In genomic region chr5:14187660-14188059, GRCh38 we compare ENCODE assay signal across 16 cellular contexts. TPM values are rescaled to one million over a fixed set of nuclear protein-coding genes. Genes with fewer than 3 reads are reported as not detected.
DNase-seq lines count a peak whose midpoint lies in the region; ATAC-seq and TF ChIP-seq lines count a peak whose summit lies in the region.
"Had no signal": no experiment of that assay in that cellular context is flagged by ENCODE, and none has a peak within 500 bp of the region (broad histone marks: within the 10 kb centered on the region; RNA-seq: fewer than 3 reads in every experiment).

No MANE protein-coding gene starts in this region.

- H3K4me1 ChIP-seq in trophoblast cell (ENCODE audit: control insufficient read depth in 1 of 2, insufficient read depth in 2 of 2, low read length in 2 of 2) (peaks cover 25 to 30% of the 10 kb centered on the region in 2 experiments), prostate gland (replicated peaks) (peaks cover 3% of the 10 kb centered on the region)

- H3K9ac ChIP-seq in trophoblast cell (ENCODE audit: low read length) = no peak overlapping the region

- TF ChIP-seq CTCF in Calu3 (IDR thresholded peaks at IDR 0.05; ENCODE audit: unreplicated experiment) = no peak
- TF ChIP-seq CTCF in prostate gland (IDR thresholded peaks at IDR 0.05) = no peak

- no peak overlapping the region for H3K14ac ChIP-seq in trophoblast cell (ENCODE audit: low read length)

- H3K4ac ChIP-seq in trophoblast cell (ENCODE audit: low read depth, low read length) = peak overlapping the region; percentile 81

- H3K27ac ChIP-seq in trophoblast cell (ENCODE audit: low read depth, low read length) (no peak overlapping the region), prostate gland (no peak overlapping the region)
- H3K27ac ChIP-seq: cardiac muscle cell, WERI-Rb-1 had no signal

- no peak overlapping the region for H2BK12ac ChIP-seq in trophoblast cell (ENCODE audit: low read length)

- H3K79me1 ChIP-seq in trophoblast cell (ENCODE audit: low read length) = peaks cover 2% of the 10 kb centered on the region

- no peak overlapping the region for H3K18ac ChIP-seq in trophoblast cell (ENCODE audit: low read length)

- no peak for ATAC-seq in HG03159 (IDR thresholded peaks at IDR 0.05; ENCODE audit: unreplicated experiment)
- ATAC-seq: Right ventricle myocardium inferior had no signal

- no peak overlapping the region for H3K4me3 ChIP-seq in trophoblast cell (ENCODE audit: low read depth, low read length)
- H3K4me3 ChIP-seq in prostate gland = no peak overlapping the region
- H3K4me3 ChIP-seq: cardiac muscle cell had no signal

- no peak overlapping the region for H4K91ac ChIP-seq in trophoblast cell (ENCODE audit: low read depth, low read length)

- H3K27me3 ChIP-seq in trophoblast cell (ENCODE audit: insufficient read depth, low read length) (no peaks in the 10 kb centered on the region), prostate gland (replicated peaks; ENCODE audit: insufficient read depth) (no peaks in the 10 kb centered on the region)
- H3K27me3 ChIP-seq: BE2C, cardiac muscle cell had no signal

- no peak overlapping the region for H3K23ac ChIP-seq in trophoblast cell (ENCODE audit: low read length)

- H3K36me3 ChIP-seq in trophoblast cell (ENCODE audit: control insufficient read depth in 1 of 2, insufficient read depth in 2 of 2, low read length in 2 of 2) = no peaks in the 10 kb centered on the region
- H3K36me3 ChIP-seq in prostate gland = no peaks in the 10 kb centered on the region
- H3K36me3 ChIP-seq: BE2C, cardiac muscle cell, WERI-Rb-1 had no signal

- no peak overlapping the region for H2BK5ac ChIP-seq in trophoblast cell (ENCODE audit: low read depth, low read length, poor library complexity)

- H2AK5ac ChIP-seq in trophoblast cell (ENCODE audit: low read length) = no peak overlapping the region

- WGBS in trophoblast cell (ENCODE audit: extremely low coverage, insufficient coverage, insufficient read length) = no CpG with 5 or more reads among the region's 5 CpGs
- WGBS in prostate gland = 41% methylated on average over 5 of the region's 5 CpGs

- H4K8ac ChIP-seq in trophoblast cell (ENCODE audit: low read depth, low read length) = no peak overlapping the region

- CTCF ChIA-PET in Calu3 (lab: Charles Lee) = no interaction called here

- no peaks in the 10 kb centered on the region for H3K9me3 ChIP-seq in trophoblast cell (ENCODE audit: insufficient read depth, low read depth, low read length)
- no peaks in the 10 kb centered on the region for H3K9me3 ChIP-seq in prostate gland
- H3K9me3 ChIP-seq: BE2C had no signal

- H3K36me3 Mint-ChIP-seq in Calu3 (ENCODE audit: insufficient read depth, unreplicated experiment) = peaks cover 13% of the 10 kb centered on the region

- H3K9me3 Mint-ChIP-seq in Calu3 (ENCODE audit: low read depth, unreplicated experiment) = no peaks in the 10 kb centered on the region
- H3K9me3 Mint-ChIP-seq: activated T-cell treated with anti-CD3 and anti-CD28 coated beads, Interleukin-2, amount 50 U/mL, for 24 hours; naive B cell had no signal

- intact Hi-C loops in Calu3 (cut with micrococcal nuclease; ENCODE audit: unreplicated experiment) = no loop called here
- intact Hi-C loops in prostate gland (cut with DNase I) = no loop called here

- peaks cover 89% of the 10 kb centered on the region for H3K4me1 Mint-ChIP-seq in Calu3 (ENCODE audit: low read depth, unreplicated experiment)

- H3K4me2 ChIP-seq in trophoblast cell (ENCODE audit: low read length) = no peak overlapping the region

- TF ChIP-seq POLR2A in prostate gland (IDR thresholded peaks at IDR 0.05) = no peak

- DNase-seq in Calu3 (no peak), M059J (ENCODE audit: low read depth) (peak; percentile 80), dermis blood vessel endothelial cell (peak; percentile 90), trophoblast cell (no peak), hypothalamus (lab: John Stamatoyannopoulos, UW) (no peak), prostate gland (ENCODE audit: low spot score) (no peak)
- no peak for DNase-seq in activated CD8-positive, alpha-beta memory T cell treated with anti-CD3 and anti-CD28 coated beads, Interleukin-2, amount 50 U/mL, for 48 hours
- DNase-seq: activated T-cell treated with anti-CD3 and anti-CD28 coated beads, Interleukin-2, amount 50 U/mL, for 24 hours; BE2C; MM.1S; naive B cell; NCI-H345; WERI-Rb-1 had no signal

- H3K79me2 ChIP-seq in trophoblast cell (ENCODE audit: control insufficient read depth, insufficient read depth, low read length, poor library complexity) = peaks cover 25% of the 10 kb centered on the region

- no peak overlapping the region for H3K4me3 Mint-ChIP-seq in Calu3 (ENCODE audit: low read depth, unreplicated experiment)
- H3K4me3 Mint-ChIP-seq: activated T-cell treated with anti-CD3 and anti-CD28 coated beads, Interleukin-2, amount 50 U/mL, for 24 hours; naive B cell had no signal

- no peaks in the 10 kb centered on the region for H3K27me3 Mint-ChIP-seq in Calu3 (ENCODE audit: unreplicated experiment)
- H3K27me3 Mint-ChIP-seq: activated T-cell treated with anti-CD3 and anti-CD28 coated beads, Interleukin-2, amount 50 U/mL, for 24 hours; naive B cell had no signal

- H4K12ac ChIP-seq in trophoblast cell (ENCODE audit: low read depth, low read length) = no peak overlapping the region

- no peak overlapping the region for H2AFZ ChIP-seq in trophoblast cell (ENCODE audit: insufficient read depth, low read length, poor library complexity)

- no TSS peak for BruUV-seq in Calu3 (replicated peaks; lab: Mats Ljungman, UMichigan)

- H2BK120ac ChIP-seq in trophoblast cell (ENCODE audit: insufficient read depth, low read length, poor library complexity) = no peak overlapping the region

- peak overlapping the region; percentile 1 for H3K27ac Mint-ChIP-seq in Calu3 (ENCODE audit: unreplicated experiment)
- H3K27ac Mint-ChIP-seq: activated T-cell treated with anti-CD3 and anti-CD28 coated beads, Interleukin-2, amount 50 U/mL, for 24 hours had no signal

RNA-seq across cellular contexts. Expression of gene TRIO, which starts 44.5 kb away (rescaled TPM):
- 150 and 183 TPM in 2 replicates for total RNA-seq in Calu3 (2022)
- total RNA-seq in M059J (2014; rRNA removed; shearing (Covaris generic)) = 55.8 and 116 TPM in 2 replicates
- 190 and 204 TPM in 2 replicates for total RNA-seq in dermis blood vessel endothelial cell
- 47.9 and 49.7 TPM in 2 replicates for polyA plus RNA-seq in trophoblast cell (2013)
- 100 to 1,000 TPM in 1 of 2 donors, 10 to 100 TPM in 1; 90.3 to 197 TPM for total RNA-seq in prostate gland

Comparison
In these comparisons a context has a peak if more than half of its experiments do, and no peak if none do; other contexts are left out.
1. DNase-seq: peak in M059J (single experiment) and dermis blood vessel endothelial cell (single experiment); none in Calu3 (single experiment), trophoblast cell (0 of 2), activated CD8-positive, alpha-beta memory T cell treated with anti-CD3 and anti-CD28 coated beads, Interleukin-2, amount 50 U/mL, for 48 hours (single experiment), hypothalamus (0 of 51) and prostate gland (single experiment).